16 cellular contexts compared by ENCODE assay signal in the genomic region with DNA sequence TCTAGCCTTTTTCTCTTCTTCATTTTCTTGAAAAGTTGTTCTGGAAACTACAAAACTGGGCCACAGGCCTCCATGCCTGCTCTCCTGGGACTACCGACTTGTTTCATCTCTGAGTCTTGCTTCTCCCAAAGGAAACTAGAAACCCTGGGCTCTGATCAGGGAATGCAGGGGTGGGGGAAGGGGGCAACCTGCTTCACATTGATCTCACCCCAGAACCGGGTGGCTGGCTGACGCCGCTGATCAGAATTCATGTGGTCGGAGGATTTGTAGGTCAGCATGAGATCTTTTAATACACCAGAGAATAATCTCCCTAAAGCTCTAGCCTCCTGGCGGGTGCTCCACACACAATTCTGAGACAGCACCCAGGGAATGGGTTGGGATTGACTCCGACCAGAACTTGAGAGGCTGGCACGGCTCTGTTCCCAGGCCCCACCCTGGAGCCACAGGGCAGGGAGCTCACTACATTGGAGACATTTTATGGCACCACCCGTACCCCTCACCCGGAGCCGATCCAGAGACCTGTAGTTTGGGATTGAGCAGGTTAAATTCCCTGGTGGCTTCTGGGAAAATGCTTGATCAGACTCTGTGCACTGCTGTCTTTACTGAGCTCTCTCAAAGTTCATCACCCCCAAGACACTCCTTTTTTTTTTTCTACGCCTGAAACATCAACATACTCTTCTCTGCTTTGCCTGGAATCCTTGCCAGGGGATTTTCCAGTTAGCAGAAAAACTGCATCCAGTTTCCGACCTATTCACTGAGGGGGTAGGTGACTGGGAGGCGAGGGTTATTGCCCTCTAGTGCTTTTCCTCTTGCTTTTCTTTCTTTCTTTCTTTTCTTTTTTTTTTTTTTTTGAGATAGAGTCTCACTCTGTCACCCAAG. TPM values are rescaled to one million over a fixed set of nuclear protein-coding genes. Genes with fewer than 3 reads are reported as not detected.
DNase-seq lines count a peak whose midpoint lies in the region; ATAC-seq and TF ChIP-seq lines count a peak whose summit lies in the region.
"Had no signal": no experiment of that assay in that cellular context is flagged by ENCODE, and none has a peak within 500 bp of the region (broad histone marks: within the 10 kb centered on the region; RNA-seq: fewer than 3 reads in every experiment).

No MANE protein-coding gene starts in this region.

- TF ChIP-seq CTCF in gastroesophageal sphincter (IDR thresholded peaks at IDR 0.05) (no peak), ovary (IDR thresholded peaks at IDR 0.05) (no peak)

- 17 to 18% methylated on average over 3 to 9 of the region's 14 CpGs for WGBS in gastroesophageal sphincter (ENCODE audit: low coverage in 1 of 2), 2 donors
- WGBS in ovary, 3 donors = 43 to 46% (median 44%) methylated on average over 14 of the region's 14 CpGs

- ATAC-seq in gastroesophageal sphincter = peak; percentile 16
- ATAC-seq in GM19395 (IDR thresholded peaks at IDR 0.05; ENCODE audit: unreplicated experiment) = no peak
- ATAC-seq: stimulated activated memory B cell treated with anti-CD40 and anti-IgM and Interleukin-4, amounts not matched to agents 10 μg/mL and 1 μg/mL and 100 μg/mL, for 72 hours had no signal

- H3K4me3 ChIP-seq in gastroesophageal sphincter = no peak overlapping the region
- H3K4me3 ChIP-seq in ovary = no peak overlapping the region
- H3K4me3 ChIP-seq: lung, SK-N-MC had no signal

- TF ChIP-seq EP300 in gastroesophageal sphincter (IDR thresholded peaks at IDR 0.05) (no peak), ovary (IDR thresholded peaks at IDR 0.05) (no peak)

- peaks cover 3 to 64% (median 11%) of the 10 kb centered on the region in 3 donors for H3K4me1 ChIP-seq in gastroesophageal sphincter
- peaks cover 9% of the 10 kb centered on the region for H3K4me1 ChIP-seq in ovary (ENCODE audit: insufficient read depth)

- intact Hi-C loops in ovary (cut with DNase I) = loop anchor here in 1 of 4 donors (10.0 kb wide), 1 partner anchor 68 kb away; no protein-coding TSS in a partner anchor

- DNase-seq in A172 (ENCODE audit: low spot score) (peak; percentile 67), T1000 (lab: John Stamatoyannopoulos, UW) (peak; percentile 15), ovary (peak in 2 of 5 donors; percentile 39 to 42), activated T-cell treated with anti-CD3 and anti-CD28 coated beads for 4 hours (no peak), NCI-H1694 treated with DMSO at 0.1 percent for 48 hours (lab: John Stamatoyannopoulos, UW) (no peak), activated gamma-delta T cell (lab: John Stamatoyannopoulos, UW) (no peak)
- DNase-seq: activated CD4-positive, alpha-beta memory T cell treated with anti-CD3 and anti-CD28 coated beads for 36 hours; activated naive CD8-positive, alpha-beta T cell treated with anti-CD3 and anti-CD28 coated beads for 36 hours; GOT3; NCI-H510A; stimulated activated CD4-positive, alpha-beta T cell treated with anti-CD3 and anti-CD28 coated beads, Interleukin-15, amount 100 ng/mL, for 24 hours had no signal

- TF ChIP-seq POLR2A in gastroesophageal sphincter (IDR thresholded peaks at IDR 0.05) = no peak
- TF ChIP-seq POLR2A in ovary (IDR thresholded peaks at IDR 0.05) = no peak

- no peaks in the 10 kb centered on the region for H3K36me3 ChIP-seq in gastroesophageal sphincter
- no peaks in the 10 kb centered on the region for H3K36me3 ChIP-seq in ovary

- H3K9me3 ChIP-seq in gastroesophageal sphincter = no peaks in the 10 kb centered on the region
- no peaks in the 10 kb centered on the region for H3K9me3 ChIP-seq in ovary

- peak overlapping the region; percentile 76 to 90 (median 86) for H3K27ac ChIP-seq in gastroesophageal sphincter
- H3K27ac ChIP-seq in ovary = peak overlapping the region; percentile 17 to 36
- H3K27ac ChIP-seq: SK-N-MC had no signal

- H3K27me3 ChIP-seq in gastroesophageal sphincter (no peaks in the 10 kb centered on the region), ovary (no peaks in the 10 kb centered on the region)

RNA-seq across cellular contexts. Expression of gene ARHGEF10L, which starts 12.2 kb away (rescaled TPM):
- 9.2 and 11.0 TPM in 2 replicates for total RNA-seq in A172 (2014; rRNA removed; shearing (Covaris generic))
- total RNA-seq in gastroesophageal sphincter (10 to 100 TPM; 50.9 to 97.0 (median 80.3) TPM), ovary (10 to 100 TPM in 5 of 7 donors, 1 to 10 TPM in 2; 7.6 to 23.0 (median 19.6) TPM)
- 10 to 100 TPM in 1 of 2 donors, 1 to 10 TPM in 1; 3.6 to 18.3 TPM for polyA plus RNA-seq in ovary
- total RNA-seq: activated CD4-positive, alpha-beta memory T cell treated with anti-CD3 and anti-CD28 coated beads for 36 hours; activated naive CD8-positive, alpha-beta T cell treated with anti-CD3 and anti-CD28 coated beads for 36 hours had no signal

Comparison
In these comparisons a context has a peak if more than half of its experiments do, and no peak if none do; other contexts are left out.
1. DNase-seq: peak in A172 (single experiment) and T1000 (single experiment); none in activated T-cell treated with anti-CD3 and anti-CD28 coated beads for 4 hours (single experiment), NCI-H1694 treated with DMSO at 0.1 percent for 48 hours (single experiment) and activated gamma-delta T cell (single experiment).